ENCODE assay signal across 5 cellular contexts in the genomic region with DNA sequence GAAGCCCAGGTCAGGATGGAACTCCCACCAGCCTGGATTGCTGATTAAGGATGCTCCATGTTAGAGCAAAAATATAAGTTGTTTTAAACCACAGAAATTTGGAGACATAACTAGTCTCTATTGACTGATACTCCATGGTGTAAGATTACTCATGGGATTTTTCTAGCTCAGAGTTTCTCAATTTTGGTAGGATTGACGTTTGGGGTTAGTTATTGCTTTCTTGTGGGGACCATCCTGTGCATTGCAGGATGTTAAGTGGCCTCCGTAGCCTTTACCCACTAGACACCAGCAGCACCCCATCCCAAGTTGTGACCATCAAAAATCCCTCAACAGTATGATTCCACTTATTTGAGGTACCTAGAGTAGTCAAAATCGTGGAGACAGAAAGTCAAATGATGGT. TPM values are rescaled to one million over a fixed set of nuclear protein-coding genes. Genes with fewer than 3 reads are reported as not detected.
"Had no signal": no experiment of that assay in that cellular context is flagged by ENCODE, and none has a peak within 500 bp of the region (broad histone marks: within the 10 kb centered on the region; RNA-seq: fewer than 3 reads in every experiment).

No MANE protein-coding gene starts in this region.

RNA-seq across cellular contexts. Expression of a gene that starts 19.4 kb away (rescaled TPM):
- total RNA-seq: suprapubic skin, tibial nerve, ureter, urinary bladder, vagina had no signal
